Comparison of ENCODE assay signal across 8 cellular contexts in the genomic region with DNA sequence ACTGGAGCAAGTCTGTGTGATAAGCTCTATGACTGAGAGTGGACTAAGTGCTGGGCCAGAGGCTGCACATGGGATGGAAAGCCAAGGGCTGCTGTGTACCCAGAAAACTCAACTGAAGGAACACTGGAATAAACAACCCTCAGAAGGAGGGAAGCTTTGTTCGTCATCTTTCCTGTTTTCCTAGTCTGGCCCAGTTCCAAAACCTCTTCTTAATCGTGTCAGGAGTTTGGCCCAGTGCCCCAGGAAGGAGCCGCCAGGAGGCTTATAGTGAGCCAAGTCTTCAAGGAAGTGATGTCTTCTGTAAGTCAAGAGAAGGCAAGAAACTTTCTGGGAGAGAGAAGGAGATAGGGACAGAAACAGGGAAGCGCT. TPM values are rescaled to one million over a fixed set of nuclear protein-coding genes. Genes with fewer than 3 reads are reported as not detected.
DNase-seq lines count a peak whose midpoint lies in the region; ATAC-seq and TF ChIP-seq lines count a peak whose summit lies in the region.

No MANE protein-coding gene starts in this region.

- peaks cover 0 to 9% (median 0%) of the 10 kb centered on the region in 11 experiments; a peak in 5 of 22 replicates for H3K36me3 ChIP-seq in BLaER1 treated with 17β-estradiol and CSF1 and Interleukin-3, amounts not matched to agents 10 nM and 100 nM
- H3K36me3 ChIP-seq in colonic mucosa (no peaks in the 10 kb centered on the region), muscle layer of duodenum (ENCODE audit: control insufficient read depth in 1 of 2, insufficient read depth in 2 of 2, low read length in 2 of 2) (peaks cover 0 to 4% of the 10 kb centered on the region in 2 donors)

- peaks cover 39 to 93% (median 70%) of the 10 kb centered on the region in 10 experiments for H3K4me1 ChIP-seq in BLaER1 treated with 17β-estradiol and CSF1 and Interleukin-3, amounts not matched to agents 10 nM and 100 nM
- H3K4me1 ChIP-seq in colonic mucosa (peaks cover 16% of the 10 kb centered on the region), muscle layer of duodenum (ENCODE audit: control insufficient read depth in 1 of 2, insufficient read depth in 2 of 2, low read length in 2 of 2) (peaks cover 6 to 36% of the 10 kb centered on the region in 2 donors)

- ATAC-seq in GM18867 (IDR thresholded peaks at IDR 0.05; ENCODE audit: unreplicated experiment) = no peak

- H4K20me1 ChIP-seq in BLaER1 treated with 17β-estradiol and CSF1 and Interleukin-3, amounts not matched to agents 10 nM and 100 nM = no peaks in the 10 kb centered on the region

- H3K4me3 Mint-ChIP-seq in endothelial cell (ENCODE audit: unreplicated experiment) = no peak overlapping the region

- DNase-seq in NCI-H2196 (lab: John Stamatoyannopoulos, UW; ENCODE audit: unreplicated experiment) (peak; percentile 73), colonic mucosa (peak; percentile 91), AML-193 (lab: John Stamatoyannopoulos, UW) (no peak), NCI-H146 (lab: John Stamatoyannopoulos, UW) (no peak), endothelial cell (ENCODE audit: low spot score) (no peak)

- intact Hi-C loops in colonic mucosa (cut with DNase I) = no loop called here

- H3K4me1 Mint-ChIP-seq in endothelial cell (ENCODE audit: unreplicated experiment) = peaks cover 23% of the 10 kb centered on the region

- H3K27me3 Mint-ChIP-seq in endothelial cell (ENCODE audit: unreplicated experiment) = peaks cover 8% of the 10 kb centered on the region

- TF ChIP-seq CTCF in colonic mucosa (IDR thresholded peaks at IDR 0.05) (no peak), endothelial cell (IDR thresholded peaks at IDR 0.05; ENCODE audit: unreplicated experiment) (no peak)

- no peaks in the 10 kb centered on the region for H3K27me3 ChIP-seq in BLaER1 treated with 17β-estradiol and CSF1 and Interleukin-3, amounts not matched to agents 10 nM and 100 nM
- H3K27me3 ChIP-seq in colonic mucosa (no peaks in the 10 kb centered on the region), muscle layer of duodenum (ENCODE audit: low read depth, low read length) (no peaks in the 10 kb centered on the region)

- no peak overlapping the region for H3K27ac Mint-ChIP-seq in endothelial cell (ENCODE audit: unreplicated experiment)

- H3K27ac ChIP-seq in BLaER1 treated with 17β-estradiol and CSF1 and Interleukin-3, amounts not matched to agents 10 nM and 100 nM = peak overlapping the region in 1 of 11 experiments; percentile 7; a peak in 2 of 22 replicates
- peak overlapping the region; percentile 87 for H3K27ac ChIP-seq in colonic mucosa
- H3K27ac ChIP-seq in muscle layer of duodenum (ENCODE audit: low read length) = peak overlapping the region; percentile 1

- peaks cover 7% of the 10 kb centered on the region for H3K36me3 Mint-ChIP-seq in endothelial cell (ENCODE audit: low read depth, unreplicated experiment)

- peak overlapping the region in 9 of 11 experiments; percentile 0 to 83 (median 51); a peak in 13 of 22 replicates for H3K4me2 ChIP-seq in BLaER1 treated with 17β-estradiol and CSF1 and Interleukin-3, amounts not matched to agents 10 nM and 100 nM

- H3K9me3 ChIP-seq in BLaER1 treated with 17β-estradiol and CSF1 and Interleukin-3, amounts not matched to agents 10 nM and 100 nM (replicated peaks in 1 of 11) = peaks cover 10 to 29% (median 21%) of the 10 kb centered on the region in 11 experiments; a peak in 21 of 22 replicates
- no peaks in the 10 kb centered on the region for H3K9me3 ChIP-seq in colonic mucosa
- H3K9me3 ChIP-seq in muscle layer of duodenum (ENCODE audit: control insufficient read depth in 1 of 2, low read length in 2 of 2) = no peaks in the 10 kb centered on the region

- H3K9me3 Mint-ChIP-seq in endothelial cell (ENCODE audit: unreplicated experiment) = peaks cover 5% of the 10 kb centered on the region

- no peak overlapping the region for H3K4me3 ChIP-seq in BLaER1 treated with 17β-estradiol and CSF1 and Interleukin-3, amounts not matched to agents 10 nM and 100 nM
- no peak overlapping the region for H3K4me3 ChIP-seq in colonic mucosa
- no peak overlapping the region for H3K4me3 ChIP-seq in muscle layer of duodenum (ENCODE audit: low read depth in 1 of 2, low read length in 2 of 2)

- H3K9ac ChIP-seq in BLaER1 treated with 17β-estradiol and CSF1 and Interleukin-3, amounts not matched to agents 10 nM and 100 nM = no peak overlapping the region
- peak overlapping the region in 1 of 2 donors; percentile 19 for H3K9ac ChIP-seq in colonic mucosa (ENCODE audit: low read depth in 2 of 2, low read length in 2 of 2)

RNA-seq across cellular contexts. Expression of a gene that starts 23.3 kb away (rescaled TPM):
- total RNA-seq in colonic mucosa = 10 to 100 TPM; 80.6 to 85.5 TPM
- 72.7 TPM for total RNA-seq in endothelial cell (ENCODE audit: unreplicated experiment)

Comparison
In these comparisons a context has a peak if more than half of its experiments do, and no peak if none do; other contexts are left out.
1. DNase-seq: peak in NCI-H2196 (single experiment) and colonic mucosa (single experiment); none in AML-193 (0 of 2), NCI-H146 (single experiment) and endothelial cell (single experiment).